In genomic region chr17:68710976-68711375, GRCh38 we compare ENCODE assay signal across 29 cellular contexts.
DNase-seq lines count a peak whose midpoint lies in the region; ATAC-seq and TF ChIP-seq lines count a peak whose summit lies in the region.
"Had no signal": no experiment of that assay in that cellular context is flagged by ENCODE, and none has a peak within 500 bp of the region (broad histone marks: within the 10 kb centered on the region; RNA-seq: fewer than 3 reads in every experiment).

No MANE protein-coding gene starts in this region.

- TF ChIP-seq POLR2A in heart left ventricle (IDR thresholded peaks at IDR 0.05) (no peak), spleen (IDR thresholded peaks at IDR 0.05) (no peak)

- H3K9me3 Mint-ChIP-seq in osteocyte (ENCODE audit: unreplicated experiment), result no peaks in the 10 kb centered on the region
- H3K9me3 Mint-ChIP-seq: activated naive CD8-positive, alpha-beta T cell treated with anti-CD3 and anti-CD28 coated beads, Interleukin-2, amount 50 U/mL, for 24 hours; endodermal cell; immature natural killer cell; memory B cell had no signal

- H3K4me1 ChIP-seq in heart left ventricle (peaks cover 0 to 16% (median 0%) of the 10 kb centered on the region in 12 donors), spleen (peaks cover 0 to 11% (median 0%) of the 10 kb centered on the region in 6 donors)
- H3K4me1 ChIP-seq: A549, right atrium auricular region, transverse colon had no signal

- no peaks in the 10 kb centered on the region for H3K9me3 ChIP-seq in heart left ventricle
- no peaks in the 10 kb centered on the region for H3K9me3 ChIP-seq in spleen
- H3K9me3 ChIP-seq: A549, right atrium auricular region, transverse colon had no signal

- no peak overlapping the region for H3K4me3 Mint-ChIP-seq in osteocyte (ENCODE audit: unreplicated experiment)
- H3K4me3 Mint-ChIP-seq: activated naive CD8-positive, alpha-beta T cell treated with anti-CD3 and anti-CD28 coated beads, Interleukin-2, amount 50 U/mL, for 24 hours; CD4-positive, alpha-beta memory T cell; endodermal cell; immature natural killer cell; memory B cell had no signal

- ATAC-seq in heart left ventricle (no peak), Right ventricle myocardium inferior (no peak), GM19035 (IDR thresholded peaks at IDR 0.05; ENCODE audit: unreplicated experiment) (no peak), GM21528 (IDR thresholded peaks at IDR 0.05; ENCODE audit: low FRiP score, unreplicated experiment) (no peak)
- ATAC-seq: A549; activated CD4-positive, CD25-positive, alpha-beta regulatory T cell treated with anti-CD3 and anti-CD28 coated beads, Interleukin-2, amount 50 U/mL, for 24 hours; activated naive CD8-positive, alpha-beta T cell treated with anti-CD3 and anti-CD28 coated beads, Interleukin-2, amount 50 U/mL, for 24 hours; K562 had no signal

- H3K36me3 Mint-ChIP-seq in osteocyte (ENCODE audit: unreplicated experiment), result no peaks in the 10 kb centered on the region
- H3K36me3 Mint-ChIP-seq: CD4-positive, alpha-beta memory T cell; immature natural killer cell; memory B cell had no signal

- DNase-seq in heart left ventricle (no peak), Right ventricle myocardium inferior (ENCODE audit: missing footprints) (no peak), fibroblast of the aortic adventitia (ENCODE audit: low read depth) (peak; percentile 29), osteocyte (ENCODE audit: extremely low spot score, unreplicated experiment) (no peak), foreskin melanocyte (no peak), spleen (no peak)
- DNase-seq: activated CD4-positive, alpha-beta T cell treated with anti-CD3 and anti-CD28 coated beads, Interleukin-2, amount 50 U/mL, for 4 hours; activated naive CD4-positive, alpha-beta T cell; activated naive CD8-positive, alpha-beta T cell treated with anti-CD3 and anti-CD28 coated beads, Interleukin-2, amount 50 U/mL, for 24 hours; activated T-cell treated with anti-CD3 and anti-CD28 coated beads, Interleukin-2, amount 50 U/mL, for 48 hours; CD4-positive, alpha-beta memory T cell; central memory CD4-positive, alpha-beta T cell; dermis blood vessel endothelial cell; endodermal cell; immature natural killer cell; NCI-H1092; NCI-H1694 treated with DMSO at 0.1 percent for 48 hours; NCI-H524; NK-92 treated with Interleukin-12 subunit alpha and Interleukin-12 subunit beta, amount 100 ng/mL, for 24 hours; posterior cingulate gyrus; stimulated activated CD4-positive, alpha-beta T cell treated with anti-CD3 and anti-CD28 coated beads, Interleukin-4, amount 100 ng/mL, for 24 hours; transverse colon had no signal

- H3K27me3 ChIP-seq in heart left ventricle (no peaks in the 10 kb centered on the region), spleen (replicated peaks in 1 of 7) (peaks cover 0 to 6% (median 0%) of the 10 kb centered on the region in 7 donors)
- H3K27me3 ChIP-seq: right atrium auricular region, transverse colon had no signal

- WGBS in heart left ventricle, 4 donors, result 80 to 93% (median 83%) methylated on average over 1 of the region's 1 CpG
- WGBS in spleen, 5 donors, result 90 to 100% (median 97%) methylated on average over 1 of the region's 1 CpG

- H3K27ac ChIP-seq in heart left ventricle (peak overlapping the region in 8 of 12 donors; percentile 29 to 66 (median 50)), spleen (no peak overlapping the region)
- H3K27ac ChIP-seq: A549, right atrium auricular region had no signal

- intact Hi-C loops in heart left ventricle (cut with DNase I) (no loop called here), Right ventricle myocardium inferior (cut with DNase I) (no loop called here), spleen (cut with DNase I; ENCODE audit: low total_unique reads) (no loop called here)

- peak overlapping the region; percentile 16 for H3K27ac Mint-ChIP-seq in osteocyte (ENCODE audit: unreplicated experiment)
- H3K27ac Mint-ChIP-seq: activated naive CD8-positive, alpha-beta T cell treated with anti-CD3 and anti-CD28 coated beads, Interleukin-2, amount 50 U/mL, for 24 hours; CD4-positive, alpha-beta memory T cell; endodermal cell; immature natural killer cell; memory B cell had no signal

- no peak for TF ChIP-seq CTCF in heart left ventricle (IDR thresholded peaks at IDR 0.05)
- no peak for TF ChIP-seq CTCF in fibroblast of the aortic adventitia (IDR thresholded peaks at IDR 0.05; ENCODE audit: insufficient read depth, low read length)
- TF ChIP-seq CTCF in osteocyte (IDR thresholded peaks at IDR 0.05), result no peak
- TF ChIP-seq CTCF in spleen (IDR thresholded peaks at IDR 0.05 in 8 of 11, conservative IDR thresholded peaks at IDR 0.05 in 3 of 11), result no peak

- peaks cover 3% of the 10 kb centered on the region for H3K27me3 Mint-ChIP-seq in osteocyte (ENCODE audit: unreplicated experiment)

- peaks cover 29% of the 10 kb centered on the region for H3K4me1 Mint-ChIP-seq in osteocyte (ENCODE audit: unreplicated experiment)
- H3K4me1 Mint-ChIP-seq: activated naive CD8-positive, alpha-beta T cell treated with anti-CD3 and anti-CD28 coated beads, Interleukin-2, amount 50 U/mL, for 24 hours; immature natural killer cell; memory B cell had no signal

- no peak overlapping the region for H3K4me3 ChIP-seq in heart left ventricle
- no peak overlapping the region for H3K4me3 ChIP-seq in fibroblast of the aortic adventitia (ENCODE audit: low read depth, low read length)
- H3K4me3 ChIP-seq in spleen, result no peak overlapping the region
- H3K4me3 ChIP-seq: A549, K562, right atrium auricular region, transverse colon had no signal

- H3K36me3 ChIP-seq in heart left ventricle, result no peaks in the 10 kb centered on the region
- H3K36me3 ChIP-seq in spleen, result no peaks in the 10 kb centered on the region
- H3K36me3 ChIP-seq: right atrium auricular region, transverse colon had no signal

Comparison
In these comparisons a context has a peak if more than half of its experiments do, and no peak if none do; other contexts are left out.
1. H3K27ac ChIP-seq: peak in heart left ventricle (8 of 12); none in spleen (0 of 8).